Comparison of ENCODE assay signal across 12 cellular contexts in the genomic region with DNA sequence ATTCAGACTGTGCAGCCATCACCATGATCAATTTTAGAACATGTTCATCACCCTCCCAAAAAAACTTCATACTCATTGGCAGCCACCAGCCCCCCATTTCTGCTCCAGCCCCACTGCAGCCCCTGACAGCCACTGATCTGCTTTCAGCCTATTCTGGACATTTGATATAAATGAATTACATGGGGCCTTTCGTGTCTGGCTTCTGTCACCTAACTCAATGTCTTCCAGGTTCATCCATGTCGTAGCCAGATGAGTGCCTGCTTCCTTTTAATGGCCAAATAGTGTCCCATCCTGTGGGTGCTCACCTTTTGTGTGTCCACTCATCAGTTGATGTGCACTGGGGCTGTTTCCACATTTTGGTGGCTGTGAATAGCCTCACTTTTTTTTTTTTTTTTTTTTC.
"Had no signal": no experiment of that assay in that cellular context is flagged by ENCODE, and none has a peak within 500 bp of the region (broad histone marks: within the 10 kb centered on the region; RNA-seq: fewer than 3 reads in every experiment).

No MANE protein-coding gene starts in this region.

- H3K36me3 ChIP-seq: lower lobe of right lung, pancreas, WERI-Rb-1 had no signal

- DNase-seq: activated CD4-positive, alpha-beta T cell treated with anti-CD3 and anti-CD28 coated beads, Interleukin-2, amount 50 U/mL, for 48 hours; activated naive CD4-positive, alpha-beta T cell treated with anti-CD3 and anti-CD28 coated beads for 36 hours; hypothalamus; lower lobe of right lung; naive thymus-derived CD4-positive, alpha-beta T cell; stimulated activated CD4-positive, alpha-beta T cell treated with anti-CD3 and anti-CD28 coated beads, Interleukin-15, amount 100 ng/mL, for 24 hours; stimulated activated CD4-positive, alpha-beta T cell treated with anti-CD3 and anti-CD28 coated beads, Interleukin-4, amount 100 ng/mL, for 1 hour; stimulated activated naive CD4-positive, alpha-beta T cell; T-helper 17 cell; WERI-Rb-1 had no signal

- H3K4me1 ChIP-seq: pancreas had no signal

- H3K27ac ChIP-seq: lower lobe of right lung, pancreas, WERI-Rb-1 had no signal

- H3K4me3 ChIP-seq: lower lobe of right lung, pancreas, skin epidermis had no signal

- H3K9me3 ChIP-seq: lower lobe of right lung, pancreas had no signal

- ATAC-seq: naive thymus-derived CD4-positive, alpha-beta T cell; T-helper 17 cell had no signal
